ENCODE assay signal across 8 cellular contexts in genomic region chr6:39114707-39115599, GRCh38.
DNase-seq lines count a peak whose midpoint lies in the region; TF ChIP-seq lines count a peak whose summit lies in the region.

Gene SAYSD1, minus strand, starts transcription at chr6:39115186. Its CDS starts 97 bp downstream, at chr6:39115089.

- peak; percentile 95 for DNase-seq in COLO668 (lab: John Stamatoyannopoulos, UW; ENCODE audit: unreplicated experiment)
- peak; percentile 92 for DNase-seq in GM20000 (ENCODE audit: low spot score)
- peak; percentile 69 for DNase-seq in HS-5 (ENCODE audit: low read depth)
- DNase-seq in NOMO-1 (lab: John Stamatoyannopoulos, UW; ENCODE audit: unreplicated experiment in 2 of 2), result peak; percentile 93 to 94
- DNase-seq in activated CD8-positive, alpha-beta memory T cell treated with anti-CD3 and anti-CD28 coated beads for 4 hours (ENCODE audit: low read depth in 2 of 2), result peak; percentile 85 to 86
- peak; percentile 81 to 86 (median 85) for DNase-seq in effector memory CD4-positive, alpha-beta T cell
- peak; percentile 93 for DNase-seq in medulla oblongata (ENCODE audit: extremely low spot score)
- DNase-seq in stimulated activated CD4-positive, alpha-beta T cell treated with anti-CD3 and anti-CD28 coated beads, TNF-alpha, amount 100 ng/mL, for 48 hours (ENCODE audit: low read depth in 3 of 3), result peak; percentile 87 to 90 (median 89)

- no peaks in the 10 kb centered on the region for H3K36me3 ChIP-seq in effector memory CD4-positive, alpha-beta T cell (ENCODE audit: control insufficient read depth, insufficient read depth, low read length)

- peak within 1 kb of the TSS; percentile 77 for H3K4me3 ChIP-seq in effector memory CD4-positive, alpha-beta T cell (ENCODE audit: insufficient read depth, low read depth, low read length, poor library complexity, severe bottlenecking)

- H3K27ac ChIP-seq in effector memory CD4-positive, alpha-beta T cell (ENCODE audit: insufficient read depth, low read length, poor library complexity, severe bottlenecking), result peak within 1 kb of the TSS; percentile 91

- no peaks in the 10 kb centered on the region for H3K9me3 ChIP-seq in effector memory CD4-positive, alpha-beta T cell (ENCODE audit: control insufficient read depth, low read length)

- H3K27me3 ChIP-seq in effector memory CD4-positive, alpha-beta T cell (replicated peaks; ENCODE audit: control insufficient read depth, insufficient read depth, low read length, poor library complexity, severe bottlenecking), result no peaks in the 10 kb centered on the region

- no peak for TF ChIP-seq CTCF in GM20000 (IDR thresholded peaks at IDR 0.05; ENCODE audit: extremely low read depth, missing control alignments)

- no peaks in the 10 kb centered on the region for H3K4me1 ChIP-seq in effector memory CD4-positive, alpha-beta T cell (ENCODE audit: control insufficient read depth, insufficient read depth, low read length, poor library complexity, severe bottlenecking)

Comparison
In these comparisons a context has a peak if more than half of its experiments do, and no peak if none do; other contexts are left out.
1. Peak in every context shown above with its lines: DNase-seq, H3K4me3 ChIP-seq and H3K27ac ChIP-seq.